13 cellular contexts compared by ENCODE assay signal in the genomic region with DNA sequence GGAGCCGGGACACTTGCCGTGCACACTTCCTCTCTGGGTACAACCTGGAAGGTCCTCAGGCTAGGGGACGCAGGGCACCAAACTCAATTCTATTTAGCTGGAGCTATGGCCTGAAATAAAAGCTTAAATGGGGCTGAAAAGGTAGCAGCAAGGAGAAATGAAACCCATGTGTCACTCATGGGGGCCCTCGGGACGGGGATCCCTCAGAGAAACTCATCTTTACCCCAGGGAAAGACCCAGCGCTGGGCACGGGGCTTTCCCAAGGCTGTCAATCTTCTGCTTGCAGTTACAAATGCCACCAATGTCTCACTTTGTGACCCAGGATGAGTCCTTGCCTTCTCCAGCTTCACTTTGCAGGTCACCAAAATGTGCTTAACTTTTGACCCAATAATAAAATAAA. TPM values are rescaled to one million over a fixed set of nuclear protein-coding genes. Genes with fewer than 3 reads are reported as not detected.
A peak's percentile ranks its signal among the peaks of the same experiment; 100 is the strongest.
DNase-seq lines count a peak whose midpoint lies in the region; ATAC-seq and TF ChIP-seq lines count a peak whose summit lies in the region.
"Had no signal": no experiment of that assay in that cellular context is flagged by ENCODE, and none has a peak within 500 bp of the region (broad histone marks: within the 10 kb centered on the region; RNA-seq: fewer than 3 reads in every experiment).

No MANE protein-coding gene starts in this region.

- H3K4me3 ChIP-seq in GM06990 (replicated peaks; ENCODE audit: low read depth, low read length), result no peak overlapping the region; the same call in 1 of the 2 replicates
- H3K4me3 ChIP-seq in mesendoderm (ENCODE audit: low read length), result no peak overlapping the region
- no peak overlapping the region for H3K4me3 ChIP-seq in body of pancreas
- no peak overlapping the region for H3K4me3 ChIP-seq in breast epithelium
- H3K4me3 ChIP-seq: heart left ventricle had no signal

- H3K56ac ChIP-seq in mesendoderm (ENCODE audit: low read length), result no peak overlapping the region

- H3K18ac ChIP-seq in mesendoderm (ENCODE audit: low read length), result no peak overlapping the region

- H3K27ac ChIP-seq in mesendoderm (ENCODE audit: low read depth, low read length), result no peak overlapping the region
- H3K27ac ChIP-seq in body of pancreas, result no peak overlapping the region
- no peak overlapping the region for H3K27ac ChIP-seq in breast epithelium
- H3K27ac ChIP-seq: heart left ventricle had no signal

- H2BK15ac ChIP-seq in mesendoderm (replicated peaks; ENCODE audit: low read depth), result no peak overlapping the region

- no CpG with 5 or more reads among the region's 7 CpGs for WGBS in mesendoderm (ENCODE audit: extremely low coverage, insufficient coverage, low lambda C conversion rate)
- 56 to 70% methylated on average over 7 of the region's 7 CpGs for WGBS in body of pancreas, 2 donors

- H3K27me3 ChIP-seq in GM06990 (replicated peaks; ENCODE audit: control insufficient read depth, insufficient read depth, low read length), result no peaks in the 10 kb centered on the region
- no peaks in the 10 kb centered on the region for H3K27me3 ChIP-seq in mesendoderm (ENCODE audit: insufficient read depth, low read length, poor library complexity)
- no peaks in the 10 kb centered on the region for H3K27me3 ChIP-seq in body of pancreas
- H3K27me3 ChIP-seq in breast epithelium, result no peaks in the 10 kb centered on the region
- H3K27me3 ChIP-seq: heart left ventricle had no signal

- peak overlapping the region; percentile 24 for H3K4ac ChIP-seq in mesendoderm (ENCODE audit: low read depth, low read length)

- H3K79me1 ChIP-seq in mesendoderm (ENCODE audit: low read length), result no peaks in the 10 kb centered on the region

- no peak overlapping the region for H2BK120ac ChIP-seq in mesendoderm (ENCODE audit: low read depth, low read length)

- no peak overlapping the region for H3K9ac ChIP-seq in mesendoderm (ENCODE audit: low read length)

- no peak overlapping the region for H4K5ac ChIP-seq in mesendoderm (ENCODE audit: low read length)

- TF ChIP-seq POLR2A in body of pancreas (IDR thresholded peaks at IDR 0.05), result no peak
- no peak for TF ChIP-seq POLR2A in breast epithelium (IDR thresholded peaks at IDR 0.05)

- H3K9me3 ChIP-seq in body of pancreas (no peaks in the 10 kb centered on the region), breast epithelium (no peaks in the 10 kb centered on the region)
- H3K9me3 ChIP-seq: heart left ventricle had no signal

- no peak overlapping the region for H4K8ac ChIP-seq in mesendoderm (ENCODE audit: low read depth, low read length)

- ATAC-seq in GM18861 (IDR thresholded peaks at IDR 0.05; ENCODE audit: unreplicated experiment) (peak; percentile 81), HG02840 (IDR thresholded peaks at IDR 0.05; ENCODE audit: low FRiP score, unreplicated experiment) (peak; percentile 55), body of pancreas (no peak)
- ATAC-seq: heart left ventricle, left ventricle myocardium superior had no signal

- no peak overlapping the region for H2AK5ac ChIP-seq in mesendoderm (ENCODE audit: low read length)

- no peak overlapping the region for H3K4me2 ChIP-seq in mesendoderm (ENCODE audit: low read length)

- intact Hi-C loops in body of pancreas (cut with DNase I), result no loop called here
- intact Hi-C loops in breast epithelium (cut with DNase I; ENCODE audit: low total_unique reads), result no loop called here

- no peak overlapping the region for H2BK5ac ChIP-seq in mesendoderm (ENCODE audit: low read length)

- H3K4me1 ChIP-seq in mesendoderm (ENCODE audit: control insufficient read depth, low read depth, low read length) (peaks cover 2% of the 10 kb centered on the region), body of pancreas (peaks cover 7% of the 10 kb centered on the region), breast epithelium (no peaks in the 10 kb centered on the region)

- H3K79me2 ChIP-seq in mesendoderm (ENCODE audit: control insufficient read depth, insufficient read depth, low read length), result no peaks in the 10 kb centered on the region

- TF ChIP-seq CTCF in GM06990 (IDR thresholded peaks at IDR 0.05; ENCODE audit: insufficient read depth, low read length, poor library complexity, severe bottlenecking), result no peak
- TF ChIP-seq CTCF in body of pancreas (IDR thresholded peaks at IDR 0.05), result no peak
- TF ChIP-seq CTCF in breast epithelium (IDR thresholded peaks at IDR 0.05), result no peak

- H3K36me3 ChIP-seq in GM06990 (ENCODE audit: control insufficient read depth, insufficient read depth, low read length) (no peaks in the 10 kb centered on the region), mesendoderm (ENCODE audit: control insufficient read depth, insufficient read depth, low read length) (no peaks in the 10 kb centered on the region), body of pancreas (replicated peaks in 1 of 2; ENCODE audit: insufficient read depth in 1 of 2, low read depth in 2 of 2) (no peaks in the 10 kb centered on the region), breast epithelium (no peaks in the 10 kb centered on the region)

- no peak overlapping the region for H3K23ac ChIP-seq in mesendoderm (ENCODE audit: low read length)

- peak; percentile 50 for DNase-seq in GM06990 (ENCODE audit: extremely low read depth, insufficient read length)
- no peak for DNase-seq in mesendoderm
- no peak for DNase-seq in body of pancreas
- DNase-seq in NCI-H2107 (lab: John Stamatoyannopoulos, UW), result no peak
- DNase-seq in occipital lobe (lab: John Stamatoyannopoulos, UW), result no peak
- DNase-seq in breast epithelium (ENCODE audit: low spot score in 2 of 2), result no peak
- DNase-seq: heart left ventricle, IMR-90, left ventricle myocardium superior, NCI-H2081, SW 1271 had no signal

RNA-seq across cellular contexts. Expression of a gene that starts 16.5 kb away (rescaled TPM):
- 23.6 TPM for polyA plus RNA-seq in mesendoderm (2013, experiment 1 of 2)
- 20.7 TPM for polyA plus RNA-seq in mesendoderm (2013, experiment 2 of 2)
- total RNA-seq in body of pancreas, result 1 to 10 TPM in 1 of 2 donors, under 1 TPM in 1; 0.78 to 3.3 TPM
- total RNA-seq in occipital lobe, result not detected
- 1 to 10 TPM in 2 of 3 donors, under 1 TPM in 1; 0.80 to 5.0 (median 4.3) TPM for total RNA-seq in breast epithelium
